8 cellular contexts compared by ENCODE assay signal in genomic region chr1:204506969-204507316, GRCh38. TPM values are rescaled to one million over a fixed set of nuclear protein-coding genes. Genes with fewer than 3 reads are reported as not detected.
DNase-seq lines count a peak whose midpoint lies in the region; ATAC-seq, FAIRE-seq and TF ChIP-seq lines count a peak whose summit lies in the region.

No MANE protein-coding gene starts in this region.

- H3K79me2 ChIP-seq in ACC112 (ENCODE audit: control insufficient read depth, insufficient read depth, low read length, unreplicated experiment) (no peaks in the 10 kb centered on the region), keratinocyte (ENCODE audit: control insufficient read depth, insufficient read depth, low read length) (no peaks in the 10 kb centered on the region)

- H3K4me3 ChIP-seq in ACC112 (ENCODE audit: low read depth, low read length) (peak overlapping the region; percentile 78), WI38 (ENCODE audit: low read depth, low read length) (peak overlapping the region; percentile 62), keratinocyte (ENCODE audit: control insufficient read depth in 2 of 3, extremely low read depth in 1 of 3, insufficient read depth in 2 of 3, low read depth in 1 of 3, low read length in 3 of 3) (peak overlapping the region; percentile 35 to 78 (median 70))

- no peaks in the 10 kb centered on the region for H3K9me1 ChIP-seq in keratinocyte (ENCODE audit: control insufficient read depth, extremely low read depth, insufficient read depth, low read length)

- ATAC-seq in GM18870 (IDR thresholded peaks at IDR 0.05; ENCODE audit: unreplicated experiment) (peak; percentile 55), HG03139 (IDR thresholded peaks at IDR 0.05; ENCODE audit: unreplicated experiment) (peak; percentile 48)

- peak overlapping the region; percentile 75 for H3K9ac ChIP-seq in keratinocyte (ENCODE audit: control insufficient read depth, extremely low read depth, insufficient read depth, low read length)

- H3K27ac ChIP-seq in ACC112 (ENCODE audit: low read depth, low read length) (peak overlapping the region; percentile 78), caudate nucleus (ENCODE audit: low read depth, low read length) (peak overlapping the region; percentile 98), keratinocyte (ENCODE audit: control insufficient read depth, insufficient read depth, low read length) (peak overlapping the region; percentile 80)

- DNase-seq in NCI-H2227 (lab: John Stamatoyannopoulos, UW; ENCODE audit: unreplicated experiment) (peak; percentile 96), caudate nucleus (lab: John Stamatoyannopoulos, UW) (peak in 55 of 61 donors; percentile 24 to 97 (median 75)), keratinocyte (ENCODE audit: low read depth, low spot score) (peak; percentile 83)
- DNase-seq in stimulated activated CD4-positive, alpha-beta T cell treated with anti-CD3 and anti-CD28 coated beads, Interleukin-12 subunit alpha, Interleukin-12 subunit beta, amount 100 ng/mL, for 4 hours = peak; percentile 78

- H3K4me2 ChIP-seq in keratinocyte (ENCODE audit: control insufficient read depth, extremely low read depth, insufficient read depth, low read depth, low read length) = peak overlapping the region; percentile 73

- H3K27me3 ChIP-seq in ACC112 (ENCODE audit: insufficient read depth, low read length) = no peaks in the 10 kb centered on the region
- no peaks in the 10 kb centered on the region for H3K27me3 ChIP-seq in keratinocyte (ENCODE audit: control insufficient read depth, extremely low read depth, insufficient read depth, low read length)

- dilution Hi-C loops in keratinocyte (cut with MboI; ENCODE audit: extremely low pct_ligation_motif_present, low sequenced_read_pairs) = no loop called here

- no peaks in the 10 kb centered on the region for H4K20me1 ChIP-seq in keratinocyte (ENCODE audit: control insufficient read depth, extremely low read depth, insufficient read depth, low read length)

- no peak for TF ChIP-seq CTCF in WI38 (IDR thresholded peaks at IDR 0.05; ENCODE audit: low read depth, low read length)
- TF ChIP-seq CTCF in keratinocyte (optimal IDR thresholded peaks at IDR 0.05 in 1 of 3, IDR thresholded peaks at IDR 0.05 in 1 of 3, conservative IDR thresholded peaks at IDR 0.05 in 1 of 3; ENCODE audit: extremely low read depth in 1 of 3, insufficient read depth in 2 of 3, low read length in 3 of 3) = no peak

- H2AFZ ChIP-seq in ACC112 (ENCODE audit: low read length, unreplicated experiment) = peak overlapping the region; percentile 94
- peak overlapping the region; percentile 97 for H2AFZ ChIP-seq in keratinocyte (ENCODE audit: control insufficient read depth, low read length)

- no peaks in the 10 kb centered on the region for H3K9me3 ChIP-seq in keratinocyte (ENCODE audit: control insufficient read depth, low read depth, low read length)

- FAIRE-seq in keratinocyte (lab: Jason Lieb, UNC) = peak; percentile 26

- H3K4me1 ChIP-seq in ACC112 (ENCODE audit: control insufficient read depth, insufficient read depth, low read length, unreplicated experiment) (no peaks in the 10 kb centered on the region), keratinocyte (ENCODE audit: control insufficient read depth, extremely low read depth, insufficient read depth, low read length) (peaks cover 8% of the 10 kb centered on the region)

- H3K36me3 ChIP-seq in ACC112 (ENCODE audit: insufficient read depth, low read length) (no peaks in the 10 kb centered on the region), keratinocyte (ENCODE audit: control insufficient read depth in 2 of 2, extremely low read depth in 1 of 2, insufficient read depth in 2 of 2, low read length in 2 of 2) (no peaks in the 10 kb centered on the region)

RNA-seq across cellular contexts. Expression of gene MDM4, which starts 9.3 kb away (rescaled TPM):
- polyA plus RNA-seq in keratinocyte = 6.8 to 17.8 TPM (median 8.6 TPM) in 3 replicates
- 36.9 TPM for polyA plus RNA-seq in keratinocyte (2011; ENCODE audit: low read depth)
- 1.9 and 3.5 TPM in 2 replicates for polyA plus RNA-seq in keratinocyte (2011; cell fraction: cytosol; rRNA removed)
- polyA plus RNA-seq in keratinocyte (2011; cell fraction: nucleus; rRNA removed) = 26.4 and 30.8 TPM in 2 replicates
- 4.5 and 12.7 TPM in 2 replicates for polyA plus RNA-seq in keratinocyte (2012; ENCODE audit: low replicate concordance)
- 20.8 to 68.3 TPM (median 32.4 TPM) in 3 replicates for polyA minus RNA-seq in keratinocyte
- polyA minus RNA-seq in keratinocyte (2011; cell fraction: cytosol; rRNA and poly(A)+ RNA removed) = 4.8 TPM
- polyA minus RNA-seq in keratinocyte (2011; cell fraction: nucleus; rRNA and poly(A)+ RNA removed) = 43.8 and 78.3 TPM in 2 replicates

RNA-seq across cellular contexts. Expression of gene PIK3C2B, which starts 12.3 kb away (rescaled TPM):
- 5.4 to 11.2 TPM (median 6.3 TPM) in 3 replicates for polyA plus RNA-seq in keratinocyte
- 7.3 TPM for polyA plus RNA-seq in keratinocyte (2011; ENCODE audit: low read depth)
- polyA plus RNA-seq in keratinocyte (2011; cell fraction: cytosol; rRNA removed) = 4.2 and 5.1 TPM in 2 replicates
- polyA plus RNA-seq in keratinocyte (2011; cell fraction: nucleus; rRNA removed) = 15.4 and 17.4 TPM in 2 replicates
- polyA plus RNA-seq in keratinocyte (2012; ENCODE audit: low replicate concordance) = 4.6 and 8.5 TPM in 2 replicates
- polyA minus RNA-seq in keratinocyte = 15.1 to 30.8 TPM (median 26.3 TPM) in 3 replicates
- polyA minus RNA-seq in keratinocyte (2011; cell fraction: cytosol; rRNA and poly(A)+ RNA removed) = 23.6 TPM
- polyA minus RNA-seq in keratinocyte (2011; cell fraction: nucleus; rRNA and poly(A)+ RNA removed) = 21.5 and 25.7 TPM in 2 replicates

Comparison
In these comparisons a context has a peak if more than half of its experiments do, and no peak if none do; other contexts are left out.
1. Peak in every context shown above with its lines: DNase-seq, ATAC-seq, H3K4me3 ChIP-seq and H3K27ac ChIP-seq.